ENCODE assay signal across 26 cellular contexts in the genomic region with DNA sequence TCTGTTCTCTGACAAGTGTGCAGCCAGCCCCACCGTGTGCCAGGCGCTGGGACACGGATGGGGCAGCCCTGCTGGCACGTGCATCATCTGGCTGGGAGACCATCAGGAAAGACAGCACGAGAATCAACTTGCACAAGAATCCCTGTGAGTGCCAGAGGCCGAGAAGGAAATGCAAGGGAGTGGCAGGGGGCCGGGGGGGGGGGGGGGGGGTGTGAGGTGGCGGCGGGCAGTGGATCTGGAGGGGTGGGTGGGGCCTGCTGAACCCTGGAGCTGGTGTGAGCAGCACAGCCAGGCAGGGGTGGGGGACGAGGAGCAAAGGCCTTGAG. TPM values are rescaled to one million over a fixed set of nuclear protein-coding genes. Genes with fewer than 3 reads are reported as not detected.
DNase-seq lines count a peak whose midpoint lies in the region; ATAC-seq, FAIRE-seq and TF ChIP-seq lines count a peak whose summit lies in the region.
"Had no signal": no experiment of that assay in that cellular context is flagged by ENCODE, and none has a peak within 500 bp of the region (broad histone marks: within the 10 kb centered on the region; RNA-seq: fewer than 3 reads in every experiment).

No MANE protein-coding gene starts in this region.

- H3K27me3 ChIP-seq in GM06990 (replicated peaks; ENCODE audit: control insufficient read depth, insufficient read depth, low read length) (no peaks in the 10 kb centered on the region), IMR-90 (ENCODE audit: control insufficient read depth, insufficient read depth, low read length) (peaks cover 11% of the 10 kb centered on the region), H1 (replicated peaks in 1 of 4; ENCODE audit: control insufficient read depth in 3 of 4, extremely low read depth in 1 of 4, insufficient read depth in 3 of 4, low read length in 3 of 4) (peaks cover 0 to 16% (median 12%) of the 10 kb centered on the region in 4 experiments; a peak in 5 of 7 replicates)
- H3K27me3 ChIP-seq: esophagus muscularis mucosa, pancreas, sigmoid colon, thyroid gland had no signal

- H3K23me2 ChIP-seq in H1 (ENCODE audit: low read depth, low read length): no peaks in the 10 kb centered on the region

- H4K91ac ChIP-seq in IMR-90 (ENCODE audit: insufficient read depth, low read depth, low read length): no peak overlapping the region
- peak overlapping the region; percentile 96 for H4K91ac ChIP-seq in H1 (replicated peaks; ENCODE audit: insufficient read length, low read length)

- H2BK5ac ChIP-seq in IMR-90 (ENCODE audit: low read depth, low read length, poor library complexity, severe bottlenecking) (no peak overlapping the region), H1 (ENCODE audit: low read depth, low read length) (peak overlapping the region; percentile 44; the same call in 1 of the 2 replicates)

- no peak overlapping the region for H2BK15ac ChIP-seq in IMR-90 (ENCODE audit: low read depth, low read length)
- no peak overlapping the region; the same call in 1 of the 2 replicates for H2BK15ac ChIP-seq in H1 (ENCODE audit: low read length)

- H2BK120ac ChIP-seq in IMR-90 (ENCODE audit: low read depth, low read length): no peak overlapping the region
- H2BK120ac ChIP-seq in H1 (replicated peaks; ENCODE audit: low read depth, low read length): no peak overlapping the region

- no peak for FAIRE-seq in H1 (lab: Jason Lieb, UNC)
- FAIRE-seq: GM19239, pancreas had no signal

- H3K4me3 ChIP-seq in GM06990 (replicated peaks; ENCODE audit: low read depth, low read length) (no peak overlapping the region), IMR-90 (ENCODE audit: insufficient read depth, low read depth, low read length) (no peak overlapping the region), H1 (ENCODE audit: extremely low read depth in 1 of 4, insufficient read depth in 2 of 4, low read depth in 3 of 4, low read length in 4 of 4) (no peak overlapping the region)
- H3K4me3 ChIP-seq: esophagus muscularis mucosa, HAP-1, pancreas, sigmoid colon, SJCRH30, thyroid gland had no signal

- H3K27ac ChIP-seq in IMR-90 (ENCODE audit: insufficient read depth, low read length): no peak overlapping the region
- H3K27ac ChIP-seq in H1 (ENCODE audit: low read depth, low read length): no peak overlapping the region
- H3K27ac ChIP-seq: esophagus muscularis mucosa, pancreas, sigmoid colon, SJCRH30, thyroid gland, WERI-Rb-1 had no signal

- TF ChIP-seq RAD21 in IMR-90 (IDR thresholded peaks at IDR 0.05; ENCODE audit: low read length) (no peak), H1 (IDR thresholded peaks at IDR 0.05 in 1 of 2, conservative IDR thresholded peaks at IDR 0.05 in 1 of 2; ENCODE audit: low read depth in 2 of 2, low read length in 2 of 2) (peak in 1 of 2 experiments; percentile 11; a peak in 1 of 4 replicates)

- POLR2A ChIA-PET in IMR-90 (lab: Charles Lee; ENCODE audit: unreplicated experiment) (no interaction called here), H1 (lab: Charles Lee; ENCODE audit: partially characterized antibody) (interaction anchor here (1.7 to 2.0 kb wide), 4 partner anchors 12 to 27 kb away, joined by 4 to 8 read pairs (median 6); no protein-coding TSS in a partner anchor)

- WGBS in IMR-90 (ENCODE audit: extremely low coverage in 2 of 2, insufficient read length in 1 of 2), 2 experiments: 40% methylated on average over 1 of the region's 10 CpGs; no CpG with 5 or more reads in 1 of the 2 experiments
- WGBS in H1 (ENCODE audit: extremely low coverage in 1 of 2, insufficient coverage in 1 of 2, insufficient read length in 1 of 2, insufficient replicate concordance in 2 of 2, low coverage in 1 of 2, low lambda C conversion rate in 2 of 2, missing lambda C conversion rate in 1 of 2), 2 experiments: 6% methylated on average over 6 of the region's 10 CpGs; no CpG with 5 or more reads in 1 of the 2 experiments

- CTCF ChIA-PET in IMR-90 (lab: Yijun Ruan, JAX): no interaction called here
- CTCF ChIA-PET in H1 (lab: Charles Lee; ENCODE audit: partially characterized antibody): interaction anchor here (0.8 to 4.2 kb wide), 5 partner anchors 10 to 128 kb away, joined by 3 to 21 read pairs (median 5); no protein-coding TSS in a partner anchor

- H3K79me1 ChIP-seq in IMR-90 (ENCODE audit: low read depth in 1 of 2, low read length in 2 of 2) (no peaks in the 10 kb centered on the region), H1 (ENCODE audit: low read depth, low read length) (no peaks in the 10 kb centered on the region; the same call in 1 of the 2 replicates)

- H3K14ac ChIP-seq in IMR-90 (replicated peaks; ENCODE audit: low read depth, low read length): no peak overlapping the region
- no peak overlapping the region for H3K14ac ChIP-seq in H1 (ENCODE audit: insufficient read length)

- H4K5ac ChIP-seq in IMR-90 (ENCODE audit: low read depth, low read length): no peak overlapping the region
- H4K5ac ChIP-seq in H1 (ENCODE audit: insufficient read length, low read depth, low read length): peak overlapping the region; percentile 69

- H3K79me2 ChIP-seq in H1 (ENCODE audit: control insufficient read depth in 1 of 2, insufficient read depth in 2 of 2, low read length in 2 of 2): no peaks in the 10 kb centered on the region

- peak overlapping the region; percentile 50 for H3K27ac Mint-ChIP-seq in neural crest cell (ENCODE audit: unreplicated experiment)
- H3K27ac Mint-ChIP-seq: activated CD4-positive, alpha-beta memory T cell treated with anti-CD3 and anti-CD28 coated beads for 36 hours; stimulated activated naive B cell treated with anti-CD40 and anti-IgM and Interleukin-4, amounts not matched to agents 10 μg/mL and 1 μg/mL and 100 μg/mL, for 72 hours had no signal

- intact Hi-C loops in IMR-90 (cut with micrococcal nuclease): no loop called here

- no peak overlapping the region for H3K4me3 Mint-ChIP-seq in neural crest cell
- H3K4me3 Mint-ChIP-seq: activated CD4-positive, alpha-beta memory T cell treated with anti-CD3 and anti-CD28 coated beads for 36 hours; central memory CD8-positive, alpha-beta T cell; stimulated activated naive B cell treated with anti-CD40 and anti-IgM and Interleukin-4, amounts not matched to agents 10 μg/mL and 1 μg/mL and 100 μg/mL, for 72 hours had no signal

- H2AFZ ChIP-seq in IMR-90 (replicated peaks; ENCODE audit: low read length, poor library complexity) (no peak overlapping the region), H1 (ENCODE audit: low read length) (no peak overlapping the region)

- H2AK9ac ChIP-seq in IMR-90 (replicated peaks; ENCODE audit: low read depth, low read length, poor library complexity): no peak overlapping the region

- H3K9me3 ChIP-seq in IMR-90 (ENCODE audit: control insufficient read depth, insufficient read depth, low read length): no peaks in the 10 kb centered on the region
- no peaks in the 10 kb centered on the region for H3K9me3 ChIP-seq in H1 (ENCODE audit: insufficient read depth in 2 of 2, low read depth in 1 of 2, low read length in 1 of 2)
- H3K9me3 ChIP-seq: esophagus muscularis mucosa, HAP-1, pancreas, sigmoid colon, SJCRH30, thyroid gland had no signal

- in situ Hi-C loops in IMR-90 (cut with MboI; ENCODE audit: low sequenced_read_pairs): no loop called here

- H3K4me1 ChIP-seq in IMR-90 (ENCODE audit: control insufficient read depth, insufficient read depth, low read length) (no peaks in the 10 kb centered on the region), H1 (replicated peaks in 1 of 4; ENCODE audit: control insufficient read depth in 3 of 4, insufficient read depth in 4 of 4, low read length in 3 of 4) (peaks cover 3 to 44% (median 32%) of the 10 kb centered on the region in 4 experiments)
- H3K4me1 ChIP-seq: HAP-1, sigmoid colon had no signal

- H3K18ac ChIP-seq in IMR-90 (ENCODE audit: low read depth, low read length): no peak overlapping the region
- peak overlapping the region; percentile 87 for H3K18ac ChIP-seq in H1 (ENCODE audit: extremely low read depth, low read length)

- no peaks in the 10 kb centered on the region for H3K9me3 Mint-ChIP-seq in neural crest cell
- H3K9me3 Mint-ChIP-seq: activated CD4-positive, alpha-beta memory T cell treated with anti-CD3 and anti-CD28 coated beads for 36 hours; central memory CD8-positive, alpha-beta T cell; stimulated activated naive B cell treated with anti-CD40 and anti-IgM and Interleukin-4, amounts not matched to agents 10 μg/mL and 1 μg/mL and 100 μg/mL, for 72 hours had no signal

- no TSS peak for BruUV-seq in IMR-90 (replicated peaks; lab: Mats Ljungman, UMichigan)

- H4K8ac ChIP-seq in IMR-90 (ENCODE audit: low read depth in 2 of 2, low read length in 2 of 2) (no peak overlapping the region), H1 (ENCODE audit: extremely low read depth, insufficient read depth, low read length) (no peak overlapping the region)

- H3K4ac ChIP-seq in IMR-90 (ENCODE audit: low read depth, low read length) (no peak overlapping the region), H1 (replicated peaks; ENCODE audit: insufficient read length, low read depth, low read length) (no peak overlapping the region)

- H2BK20ac ChIP-seq in IMR-90 (ENCODE audit: low read depth, low read length) (no peak overlapping the region), H1 (ENCODE audit: low read length) (peak overlapping the region; percentile 61; the same call in 1 of the 2 replicates)

- TF ChIP-seq CTCF in GM06990 (IDR thresholded peaks at IDR 0.05; ENCODE audit: insufficient read depth, low read length, poor library complexity, severe bottlenecking) (no peak), IMR-90 (conservative IDR thresholded peaks at IDR 0.05; ENCODE audit: low read depth, low read length) (no peak), H1 (IDR thresholded peaks at IDR 0.05; ENCODE audit: control extremely low read depth in 1 of 3, insufficient read depth in 1 of 3, low read depth in 1 of 3, low read length in 3 of 3) (peak in 1 of 3 experiments; percentile 5; a peak in 2 of 4 replicates), neural crest cell (conservative IDR thresholded peaks at IDR 0.05) (no peak)

- H2BK12ac ChIP-seq in H1 (ENCODE audit: low read depth, low read length): peak overlapping the region; percentile 53; the same call in 1 of the 2 replicates

- H3K56ac ChIP-seq in IMR-90 (ENCODE audit: extremely low read depth, insufficient read depth, low read length) (no peak overlapping the region), H1 (replicated peaks; ENCODE audit: insufficient read length, low read depth, low read length) (no peak overlapping the region)

- H3K23ac ChIP-seq in IMR-90 (ENCODE audit: low read depth, low read length): no peak overlapping the region
- H3K23ac ChIP-seq in H1 (ENCODE audit: insufficient read length): no peak overlapping the region

- no peak for ATAC-seq in IMR-90 (ENCODE audit: low read depth)
- no peak for ATAC-seq in HG03108 (IDR thresholded peaks at IDR 0.05; ENCODE audit: unreplicated experiment)
- ATAC-seq: stimulated activated naive B cell treated with anti-CD40 and anti-IgM and Interleukin-4, amounts not matched to agents 10 μg/mL and 1 μg/mL and 100 μg/mL, for 72 hours had no signal

- H3K9ac ChIP-seq in IMR-90 (ENCODE audit: low read depth, low read length): no peak overlapping the region
- H3K9ac ChIP-seq in H1 (replicated peaks in 1 of 4; ENCODE audit: extremely low read depth in 1 of 4, low read depth in 3 of 4, low read length in 3 of 4): no peak overlapping the region

- H3K36me3 Mint-ChIP-seq in neural crest cell (ENCODE audit: low read depth): no peaks in the 10 kb centered on the region
- H3K36me3 Mint-ChIP-seq: activated CD4-positive, alpha-beta memory T cell treated with anti-CD3 and anti-CD28 coated beads for 36 hours; stimulated activated naive B cell treated with anti-CD40 and anti-IgM and Interleukin-4, amounts not matched to agents 10 μg/mL and 1 μg/mL and 100 μg/mL, for 72 hours had no signal

- no peaks in the 10 kb centered on the region for H3K9me1 ChIP-seq in IMR-90 (ENCODE audit: insufficient read depth, low read length)

- H3K27me3 Mint-ChIP-seq in neural crest cell (ENCODE audit: low read depth): peaks cover 5% of the 10 kb centered on the region
- H3K27me3 Mint-ChIP-seq: activated CD4-positive, alpha-beta memory T cell treated with anti-CD3 and anti-CD28 coated beads for 36 hours had no signal

- H4K20me1 ChIP-seq in IMR-90 (ENCODE audit: insufficient read depth, low read length) (0 out of 2 replicates have a peak, but pooled peaks cover 8% of the 10 kb centered on the region), H1 (replicated peaks in 1 of 2; ENCODE audit: control insufficient read depth in 1 of 2, insufficient read depth in 2 of 2, low read length in 2 of 2) (peaks cover 0 to 4% of the 10 kb centered on the region in 2 experiments)

- dilution Hi-C loops in IMR-90 (cut with HindIII; ENCODE audit: low sequenced_read_pairs, unreplicated experiment): no loop called here

- no peak for TF ChIP-seq EP300 in H1 (IDR thresholded peaks at IDR 0.05; ENCODE audit: borderline replicate concordance in 1 of 2, low read depth in 2 of 2, low read length in 2 of 2)

- peaks cover 31% of the 10 kb centered on the region for H3K4me1 Mint-ChIP-seq in neural crest cell
- H3K4me1 Mint-ChIP-seq: central memory CD8-positive, alpha-beta T cell; stimulated activated naive B cell treated with anti-CD40 and anti-IgM and Interleukin-4, amounts not matched to agents 10 μg/mL and 1 μg/mL and 100 μg/mL, for 72 hours had no signal

- H3K4me2 ChIP-seq in IMR-90 (ENCODE audit: low read depth, low read length): no peak overlapping the region
- H3K4me2 ChIP-seq in H1 (ENCODE audit: insufficient read depth in 1 of 2, low read depth in 2 of 2, low read length in 2 of 2): peak overlapping the region; percentile 24 to 37; a peak in 2 of 4 replicates

- H2AK5ac ChIP-seq in IMR-90 (ENCODE audit: low read depth, low read length) (no peak overlapping the region), H1 (ENCODE audit: low read depth, low read length) (no peak overlapping the region)

- peak; percentile 45 for DNase-seq in GM06990 (ENCODE audit: extremely low read depth, insufficient read length)
- DNase-seq in IMR-90: no peak
- no peak for DNase-seq in H1 (ENCODE audit: low read depth in 1 of 2, low spot score in 2 of 2)
- no peak for DNase-seq in neural crest cell (ENCODE audit: low read depth, low spot score)
- no peak for DNase-seq in RPMI8226
- no peak for DNase-seq in hepatic stellate cell (ENCODE audit: low spot score)
- DNase-seq: activated CD4-positive, alpha-beta memory T cell treated with anti-CD3 and anti-CD28 coated beads for 36 hours; activated naive CD4-positive, alpha-beta T cell; activated T-cell treated with anti-CD3 and anti-CD28 coated beads, Interleukin-2, amount 50 U/mL, for 1 hour; amygdala; effector CD4-positive, alpha-beta T cell; NCI-H1105 treated with DMSO at 0.1 percent for 48 hours; sigmoid colon; SJCRH30; stimulated activated naive B cell treated with anti-CD40 and anti-IgM and Interleukin-4, amounts not matched to agents 10 μg/mL and 1 μg/mL and 100 μg/mL, for 72 hours; T-helper 2 cell; WERI-Rb-1 had no signal

- H3K36me3 ChIP-seq in GM06990 (ENCODE audit: control insufficient read depth, insufficient read depth, low read length) (no peaks in the 10 kb centered on the region), IMR-90 (ENCODE audit: control insufficient read depth, insufficient read depth, low read length) (no peaks in the 10 kb centered on the region), H1 (ENCODE audit: control insufficient read depth in 2 of 4, insufficient read depth in 4 of 4, low read length in 3 of 4) (no peaks in the 10 kb centered on the region)
- H3K36me3 ChIP-seq: esophagus muscularis mucosa, HAP-1, pancreas, sigmoid colon, SJCRH30, thyroid gland, WERI-Rb-1 had no signal

- TF ChIP-seq POLR2A in IMR-90 (IDR thresholded peaks at IDR 0.05; ENCODE audit: low read depth, low read length) (no peak), H1 (IDR thresholded peaks at IDR 0.05; ENCODE audit: control extremely low read depth in 1 of 2, low read depth in 2 of 2, low read length in 2 of 2) (no peak)

RNA-seq across cellular contexts. Expression of a gene that starts 14.0 kb away (rescaled TPM):
- under 0.01 TPM in 2 replicates for total RNA-seq in IMR-90 (2012; rRNA removed)
- 0.07 TPM in 1 of 2 replicates, not detected in the other for polyA plus RNA-seq in IMR-90 (2012; rRNA removed)
- 0.08 TPM in 1 of 2 replicates, not detected in the other for polyA plus RNA-seq in IMR-90 (2012; cell fraction: cytosol; rRNA removed)
- polyA plus RNA-seq in IMR-90 (2012; cell fraction: nucleus; rRNA removed; ENCODE audit: low replicate concordance): 0.02 and 0.05 TPM in 2 replicates
- total RNA-seq in H1 (2021; fragmentation: NEBNext Ultra II Directional; extraction: Animal tissue kit (Norgen Biotek cat#: 25700)): 0.28 and 0.42 TPM in 2 replicates
- polyA plus RNA-seq in H1 (2011; rRNA removed): 0.14 and 0.20 TPM in 2 replicates
- 0.10 TPM for polyA plus RNA-seq in H1 (2011; cell fraction: cytosol; rRNA removed)
- 0.19 TPM for polyA plus RNA-seq in H1 (2011; cell fraction: nucleus; rRNA removed)
- polyA plus RNA-seq in H1 (2012, experiment 1 of 2): 0.30 to 0.89 TPM (median 0.74 TPM) in 4 replicates
- polyA plus RNA-seq in H1 (2012, experiment 2 of 2): 0.17 TPM
- 0.61 TPM for polyA plus RNA-seq in H1 (2013, experiment 1 of 2)
- 0.59 TPM for polyA plus RNA-seq in H1 (2013, experiment 2 of 2)
- polyA minus RNA-seq in H1 (2011; rRNA and poly(A)+ RNA removed): 0.16 and 0.20 TPM in 2 replicates
- 0.29 TPM for polyA minus RNA-seq in H1 (2011; cell fraction: cytosol; rRNA and poly(A)+ RNA removed)
- polyA minus RNA-seq in H1 (2011; cell fraction: nucleus; rRNA and poly(A)+ RNA removed): not detected
- total RNA-seq in neural crest cell: 2.4 and 3.0 TPM in 2 replicates
- total RNA-seq: lung microvascular endothelial cell, OCI-LY7 had no signal

RNA-seq across cellular contexts. Expression of a gene that starts 35.5 kb away (rescaled TPM):
- 53.6 and 69.0 TPM in 2 replicates for total RNA-seq in IMR-90 (2012; rRNA removed)
- 168 and 184 TPM in 2 replicates for polyA plus RNA-seq in IMR-90 (2012; rRNA removed)
- polyA plus RNA-seq in IMR-90 (2012; cell fraction: cytosol; rRNA removed): 107 and 174 TPM in 2 replicates
- 310 and 475 TPM in 2 replicates for polyA plus RNA-seq in IMR-90 (2012; cell fraction: nucleus; rRNA removed; ENCODE audit: low replicate concordance)
- 110 and 112 TPM in 2 replicates for total RNA-seq in H1 (2021; fragmentation: NEBNext Ultra II Directional; extraction: Animal tissue kit (Norgen Biotek cat#: 25700))
- 274 and 348 TPM in 2 replicates for polyA plus RNA-seq in H1 (2011; rRNA removed)
- polyA plus RNA-seq in H1 (2011; cell fraction: cytosol; rRNA removed): 214 TPM
- 408 TPM for polyA plus RNA-seq in H1 (2011; cell fraction: nucleus; rRNA removed)
- polyA plus RNA-seq in H1 (2012, experiment 1 of 2): 116 to 162 TPM (median 150 TPM) in 4 replicates
- 177 TPM for polyA plus RNA-seq in H1 (2012, experiment 2 of 2)
- 88.3 TPM for polyA plus RNA-seq in H1 (2013, experiment 1 of 2)
- 81.7 TPM for polyA plus RNA-seq in H1 (2013, experiment 2 of 2)
- polyA minus RNA-seq in H1 (2011; rRNA and poly(A)+ RNA removed): 105 and 113 TPM in 2 replicates
- 71.3 TPM for polyA minus RNA-seq in H1 (2011; cell fraction: cytosol; rRNA and poly(A)+ RNA removed)
- 57.0 TPM for polyA minus RNA-seq in H1 (2011; cell fraction: nucleus; rRNA and poly(A)+ RNA removed)
- 122 and 124 TPM in 2 replicates for total RNA-seq in neural crest cell

RNA-seq across cellular contexts. Expression of a gene that starts 47.3 kb away (rescaled TPM):
- total RNA-seq in IMR-90 (2012; rRNA removed) (250 and 315 TPM in 2 replicates), neural crest cell (349 and 389 TPM in 2 replicates)
- polyA plus RNA-seq in IMR-90 (2012; rRNA removed) (598 and 701 TPM in 2 replicates), H1 (2011; rRNA removed) (1,720 and 2,058 TPM in 2 replicates)
- polyA plus RNA-seq in IMR-90 (2012; cell fraction: cytosol; rRNA removed): 770 and 1,094 TPM in 2 replicates
- 142 and 372 TPM in 2 replicates for polyA plus RNA-seq in IMR-90 (2012; cell fraction: nucleus; rRNA removed; ENCODE audit: low replicate concordance)
- 365 and 413 TPM in 2 replicates for total RNA-seq in H1 (2021; fragmentation: NEBNext Ultra II Directional; extraction: Animal tissue kit (Norgen Biotek cat#: 25700))
- 801 TPM for polyA plus RNA-seq in H1 (2011; cell fraction: cytosol; rRNA removed)
- polyA plus RNA-seq in H1 (2011; cell fraction: nucleus; rRNA removed): 895 TPM
- 439 to 800 TPM (median 741 TPM) in 4 replicates for polyA plus RNA-seq in H1 (2012, experiment 1 of 2)
- 1,693 TPM for polyA plus RNA-seq in H1 (2012, experiment 2 of 2)
- polyA plus RNA-seq in H1 (2013, experiment 1 of 2): 891 TPM
- polyA plus RNA-seq in H1 (2013, experiment 2 of 2): 816 TPM
- polyA minus RNA-seq in H1 (2011; rRNA and poly(A)+ RNA removed): 145 and 160 TPM in 2 replicates
- polyA minus RNA-seq in H1 (2011; cell fraction: cytosol; rRNA and poly(A)+ RNA removed): 241 TPM
- 152 TPM for polyA minus RNA-seq in H1 (2011; cell fraction: nucleus; rRNA and poly(A)+ RNA removed)
